In the genomic region with DNA sequence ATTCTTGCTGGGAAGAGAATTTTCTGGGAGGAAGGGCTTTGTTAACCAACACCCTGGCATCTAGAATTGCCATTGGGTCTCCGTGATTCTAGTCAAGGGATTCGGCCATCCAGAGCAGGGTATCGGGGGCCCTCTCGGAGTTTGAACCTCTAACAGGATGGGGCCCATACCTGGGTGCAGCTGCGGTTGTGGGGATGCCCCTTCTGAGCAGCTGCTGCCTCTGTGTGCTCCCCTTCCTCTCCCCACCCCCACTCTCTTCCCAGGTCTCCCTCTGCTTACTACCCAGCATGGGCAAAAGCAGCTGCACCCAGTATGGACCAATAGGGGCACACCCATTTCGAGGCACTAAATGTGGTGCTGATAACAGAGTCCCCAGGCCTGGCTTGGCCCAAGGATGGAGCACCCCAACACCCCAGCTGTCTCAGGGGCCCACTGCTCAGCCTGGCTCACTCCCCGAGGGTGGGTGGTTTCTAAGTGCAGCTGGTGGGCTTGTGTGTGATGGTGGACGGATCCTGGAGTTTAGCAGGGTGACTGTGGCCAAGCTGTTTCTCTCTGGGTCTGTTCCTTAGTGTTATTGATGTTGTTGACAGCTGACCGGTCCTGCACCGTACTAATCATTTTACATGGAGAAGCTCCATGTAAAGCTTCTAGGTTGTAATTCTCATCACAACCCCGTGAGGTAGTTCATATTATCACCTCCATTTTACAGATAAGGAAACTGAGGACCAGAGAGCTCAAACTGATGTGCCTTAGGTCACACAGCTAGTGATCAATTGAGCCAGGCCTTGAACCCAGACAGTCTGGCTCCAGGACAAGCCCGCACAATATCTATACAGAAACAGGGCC, we compare ENCODE assay signal across 17 cellular contexts. TPM values are rescaled to one million over a fixed set of nuclear protein-coding genes. Genes with fewer than 3 reads are reported as not detected.
A peak's percentile ranks its signal among the peaks of the same experiment; 100 is the strongest.
DNase-seq lines count a peak whose midpoint lies in the region; ATAC-seq, FAIRE-seq and TF ChIP-seq lines count a peak whose summit lies in the region.
"Had no signal": no experiment of that assay in that cellular context is flagged by ENCODE, and none has a peak within 500 bp of the region (broad histone marks: within the 10 kb centered on the region; RNA-seq: fewer than 3 reads in every experiment).

No MANE protein-coding gene starts in this region.

- FAIRE-seq in K562 (lab: Jason Lieb, UNC) = no peak
- FAIRE-seq: islet of Langerhans had no signal

- H3K4me1 ChIP-seq in K562 (replicated peaks in 1 of 2; ENCODE audit: control insufficient read depth in 2 of 2, insufficient read depth in 2 of 2, low read length in 2 of 2) (peaks cover 12 to 20% of the 10 kb centered on the region in 2 experiments), psoas muscle (peaks cover 55% of the 10 kb centered on the region), heart left ventricle (peaks cover 0 to 54% (median 31%) of the 10 kb centered on the region in 12 donors)

- H3K79me2 ChIP-seq in K562 (ENCODE audit: control insufficient read depth, insufficient read depth, low read length) = no peaks in the 10 kb centered on the region

- WGBS in K562 (ENCODE audit: insufficient coverage, low coverage, missing lambda C conversion rate) = 40% methylated on average over 12 of the region's 12 CpGs
- WGBS in psoas muscle, 3 donors = 91 to 94% (median 91%) methylated on average over 12 of the region's 12 CpGs
- 74 to 81% (median 77%) methylated on average over 11 to 12 of the region's 12 CpGs for WGBS in heart left ventricle, 4 donors

- H2AFZ ChIP-seq in K562 (ENCODE audit: low read depth, low read length) = no peak overlapping the region

- in situ Hi-C loops in K562 (cut with MboI) = loop anchor here (5.0 kb wide), 1 partner anchor 47 kb away; no protein-coding TSS in a partner anchor

- POLR2A ChIA-PET in K562 (lab: Yijun Ruan, JAX) (interaction anchor here (0.6 to 3.3 kb wide), 5 partner anchors 9 to 301 kb away, joined by 3 to 30 read pairs (median 8); a partner anchor contains a TSS), GM10248 (lab: Yijun Ruan, JAX) (no interaction called here)

- peak; percentile 36 to 48 for ATAC-seq in activated CD4-positive, CD25-positive, alpha-beta regulatory T cell treated with anti-CD3 and anti-CD28 coated beads, Interleukin-2, amount 50 U/mL, for 24 hours
- ATAC-seq in GM19023 (IDR thresholded peaks at IDR 0.05; ENCODE audit: unreplicated experiment) = peak; percentile 59
- no peak for ATAC-seq in K562
- ATAC-seq in psoas muscle = no peak
- no peak for ATAC-seq in heart left ventricle
- no peak for ATAC-seq in GM21529 (IDR thresholded peaks at IDR 0.05; ENCODE audit: unreplicated experiment)

- H3K27ac ChIP-seq in K562 (ENCODE audit: extremely low read depth, low read depth, low read length) (no peak overlapping the region), psoas muscle (peak overlapping the region; percentile 89), heart left ventricle (peak overlapping the region in 2 of 12 donors; percentile 41 to 69)
- H3K27ac ChIP-seq: 22Rv1, dorsolateral prefrontal cortex, testis had no signal

- CTCF ChIA-PET in K562 (lab: Yijun Ruan, JAX; ENCODE audit: low intra/inter-chr PET ratio) (no interaction called here), GM10248 (lab: Yijun Ruan, JAX) (interaction anchor here (0.9 to 2.3 kb wide), 5 partner anchors 9 to 104 kb away, joined by 3 to 13 read pairs (median 4); no protein-coding TSS in a partner anchor)

- H3K9me1 ChIP-seq in K562 (ENCODE audit: control insufficient read depth, insufficient read depth, low read length) = no peaks in the 10 kb centered on the region

- H3K9ac ChIP-seq in K562 (ENCODE audit: insufficient read depth in 1 of 2, low read depth in 2 of 2, low read length in 2 of 2) = no peak overlapping the region

- TF ChIP-seq CTCF in K562 (IDR thresholded peaks at IDR 0.05 in 2 of 3, conservative IDR thresholded peaks at IDR 0.05 in 1 of 3; ENCODE audit: insufficient read depth in 2 of 3, low read depth in 1 of 3, low read length in 3 of 3) (no peak), psoas muscle (IDR thresholded peaks at IDR 0.05) (no peak), GM10248 (IDR thresholded peaks at IDR 0.05; ENCODE audit: control extremely low read depth, extremely low read depth, low read depth, missing control alignments) (no peak), heart left ventricle (IDR thresholded peaks at IDR 0.05) (no peak)

- no peak overlapping the region for H3K4me2 ChIP-seq in K562 (ENCODE audit: insufficient read depth, low read length)

- TF ChIP-seq POLR2A in K562 (conservative IDR thresholded peaks at IDR 0.05) (no peak), heart left ventricle (IDR thresholded peaks at IDR 0.05) (no peak)

- no TSS peak for BruUV-seq in K562 (replicated peaks; lab: Mats Ljungman, UMichigan)

- no peak overlapping the region for H3K4me3 ChIP-seq in K562
- H3K4me3 ChIP-seq in psoas muscle = no peak overlapping the region
- H3K4me3 ChIP-seq in heart left ventricle = no peak overlapping the region
- H3K4me3 ChIP-seq: dorsolateral prefrontal cortex, testis had no signal

- H3K27me3 ChIP-seq in K562 (ENCODE audit: control insufficient read depth in 2 of 2, insufficient read depth in 2 of 2, low read length in 2 of 2) = 0 out of 5 replicates have a peak, but pooled peaks cover 0 to 8% of the 10 kb centered on the region in 2 experiments
- H3K27me3 ChIP-seq in psoas muscle (ENCODE audit: insufficient read depth in 3 of 3, low read length in 2 of 3) = no peaks in the 10 kb centered on the region
- no peaks in the 10 kb centered on the region for H3K27me3 ChIP-seq in heart left ventricle
- H3K27me3 ChIP-seq: dorsolateral prefrontal cortex, testis had no signal

- intact Hi-C loops in K562 (cut with micrococcal nuclease) = no loop called here
- intact Hi-C loops in psoas muscle (cut with DNase I) = loop anchor here (5.0 kb wide), 1 partner anchor 37 kb away; no protein-coding TSS in a partner anchor
- intact Hi-C loops in heart left ventricle (cut with DNase I) = loop anchor here in 2 of 10 donors (5.0 kb wide), 1 partner anchor 42 kb away; no protein-coding TSS in a partner anchor

- no peak for TF ChIP-seq EP300 in K562 (IDR thresholded peaks at IDR 0.05; ENCODE audit: low read length)

- no peaks in the 10 kb centered on the region for H3K9me3 ChIP-seq in K562 (replicated peaks; ENCODE audit: control insufficient read depth, insufficient read depth, low read depth, low read length)
- H3K9me3 ChIP-seq in psoas muscle = no peaks in the 10 kb centered on the region
- no peaks in the 10 kb centered on the region for H3K9me3 ChIP-seq in heart left ventricle
- H3K9me3 ChIP-seq: testis had no signal

- no peak for DNase-seq in activated CD4-positive, CD25-positive, alpha-beta regulatory T cell (lab: John Stamatoyannopoulos, UW)
- DNase-seq in K562 (ENCODE audit: extremely low read depth in 1 of 4, low spot score in 3 of 4) = no peak
- peak in 1 of 2 donors; percentile 21 for DNase-seq in psoas muscle
- no peak for DNase-seq in GM10248 (ENCODE audit: extremely low spot score)
- no peak for DNase-seq in heart left ventricle
- DNase-seq: activated CD4-positive, alpha-beta T cell treated with anti-CD3 and anti-CD28 coated beads for 4 hours; activated gamma-delta T cell treated with Interleukin-2 at 50 U/mL for 16 hours; DMS79; NCI-H1930; NCI-H446 treated with DMSO at 0.1 percent for 48 hours; testis had no signal

- no peaks in the 10 kb centered on the region for H4K20me1 ChIP-seq in K562 (replicated peaks; ENCODE audit: control insufficient read depth, insufficient read depth, low read length)

- no peaks in the 10 kb centered on the region for H3K36me3 ChIP-seq in K562 (ENCODE audit: control insufficient read depth, insufficient read depth, low read length)
- H3K36me3 ChIP-seq in psoas muscle (ENCODE audit: insufficient read depth in 1 of 2, low read depth in 1 of 2) = no peaks in the 10 kb centered on the region
- no peaks in the 10 kb centered on the region for H3K36me3 ChIP-seq in heart left ventricle

- TF ChIP-seq RAD21 in K562 (CRISPR knock-in tag; conservative IDR thresholded peaks at IDR 0.05 in 1 of 2, IDR thresholded peaks at IDR 0.05 in 1 of 2) = no peak

RNA-seq across cellular contexts. Expression of a gene that starts 13.2 kb away (rescaled TPM):
- total RNA-seq in K562 (2011; cell fraction: chromatin; rRNA removed; ENCODE audit: low replicate concordance) = 83.2 and 85.7 TPM in 2 replicates
- 15.8 and 19.9 TPM in 2 replicates for total RNA-seq in K562 (2011; cell fraction: nucleolus; rRNA removed)
- total RNA-seq in K562 (2011; cell fraction: nucleoplasm; rRNA removed) = 25.1 and 27.5 TPM in 2 replicates
- total RNA-seq in K562 (2014; rRNA removed) (9.0 and 9.5 TPM in 2 replicates), K562 (2014; rRNA removed; fragmentation: Illumina TruSeq; extraction: Trizol) (16.0 and 18.7 TPM in 2 replicates), K562 (2015; rRNA removed; fragmentation: Illumina TruSeq; extraction: Trizol) (13.0 and 13.6 TPM in 2 replicates), K562 (2021) (14.7 TPM in 2 replicates), psoas muscle (10 to 100 TPM; 50.9 to 79.8 (median 56.8) TPM), heart left ventricle (10 to 100 TPM; 57.3 to 78.4 (median 74.3) TPM)
- polyA plus RNA-seq in K562 (2011; rRNA removed) (17.4 and 17.9 TPM in 2 replicates), K562 (2014; fragmentation: Illumina TruSeq; extraction: Trizol) (11.8 and 13.0 TPM in 2 replicates), K562 (2014; fragmentation: Nextera tagmentation; extraction: Ambion mirVana) (1 to 10 TPM; 3.5 to 4.2 TPM), K562 (2014; rRNA removed) (10.1 and 11.9 TPM in 2 replicates), psoas muscle (10 to 100 TPM in 2 of 3 donors, 1 to 10 TPM in 1; 8.7 to 53.3 (median 20.8) TPM), heart left ventricle (10 to 100 TPM; 20.0 to 32.7 TPM)
- 6.1 and 8.0 TPM in 2 replicates for polyA plus RNA-seq in K562 (2011; cell fraction: cytosol; rRNA removed)
- polyA plus RNA-seq in K562 (2011; cell fraction: nucleus; rRNA removed) = 14.6 and 18.0 TPM in 2 replicates
- polyA plus RNA-seq in K562 (2012) = 7.9 and 12.6 TPM in 2 replicates
- polyA minus RNA-seq in K562 (2011; rRNA and poly(A)+ RNA removed) = 26.5 and 30.1 TPM in 2 replicates
- 7.4 and 10.6 TPM in 2 replicates for polyA minus RNA-seq in K562 (2011; cell fraction: cytosol; rRNA and poly(A)+ RNA removed)
- 15.9 and 24.1 TPM in 2 replicates for polyA minus RNA-seq in K562 (2011; cell fraction: nucleus; rRNA and poly(A)+ RNA removed)

RNA-seq across cellular contexts. Expression of a gene that starts 53.4 kb away (rescaled TPM):
- total RNA-seq in K562 (2011; cell fraction: chromatin; rRNA removed; ENCODE audit: low replicate concordance) = 9.9 and 18.6 TPM in 2 replicates
- 25.1 and 30.5 TPM in 2 replicates for total RNA-seq in K562 (2011; cell fraction: nucleolus; rRNA removed)
- total RNA-seq in K562 (2011; cell fraction: nucleoplasm; rRNA removed) = 18.3 and 23.1 TPM in 2 replicates
- total RNA-seq in K562 (2014; rRNA removed) = 31.6 and 38.3 TPM in 2 replicates
- 10.0 and 11.2 TPM in 2 replicates for total RNA-seq in K562 (2014; rRNA removed; fragmentation: Illumina TruSeq; extraction: Trizol)
- 10.5 and 10.8 TPM in 2 replicates for total RNA-seq in K562 (2015; rRNA removed; fragmentation: Illumina TruSeq; extraction: Trizol)
- 29.4 and 31.1 TPM in 2 replicates for total RNA-seq in K562 (2021)
- polyA plus RNA-seq in K562 (2011; rRNA removed) = 21.0 and 25.5 TPM in 2 replicates
- 27.6 and 61.0 TPM in 2 replicates for polyA plus RNA-seq in K562 (2011; cell fraction: cytosol; rRNA removed)
- 14.4 and 23.7 TPM in 2 replicates for polyA plus RNA-seq in K562 (2011; cell fraction: nucleus; rRNA removed)
- polyA plus RNA-seq in K562 (2012) = 20.7 and 24.2 TPM in 2 replicates
- polyA plus RNA-seq in K562 (2014; fragmentation: Illumina TruSeq; extraction: Trizol) = 10.3 and 15.0 TPM in 2 replicates
- 1 to 10 TPM; 3.1 to 3.9 TPM for polyA plus RNA-seq in K562 (2014; fragmentation: Nextera tagmentation; extraction: Ambion mirVana)
- polyA plus RNA-seq in K562 (2014; rRNA removed) = 30.9 and 37.3 TPM in 2 replicates
- 5.4 and 8.9 TPM in 2 replicates for polyA minus RNA-seq in K562 (2011; rRNA and poly(A)+ RNA removed)
- 9.5 and 11.1 TPM in 2 replicates for polyA minus RNA-seq in K562 (2011; cell fraction: cytosol; rRNA and poly(A)+ RNA removed)
- polyA minus RNA-seq in K562 (2011; cell fraction: nucleus; rRNA and poly(A)+ RNA removed) = 10.4 and 14.2 TPM in 2 replicates
- total RNA-seq in psoas muscle = 10 to 100 TPM in 3 of 4 donors, 1 to 10 TPM in 1; 9.3 to 15.0 (median 14.2) TPM
- polyA plus RNA-seq in psoas muscle = 10 to 100 TPM in 1 of 3 donors, 1 to 10 TPM in 2; 7.6 to 13.8 (median 9.7) TPM
- total RNA-seq in heart left ventricle = 10 to 100 TPM in 1 of 9 donors, 1 to 10 TPM in 8; 5.8 to 14.1 (median 7.8) TPM
- polyA plus RNA-seq in heart left ventricle = 1 to 10 TPM; 4.4 to 6.3 TPM

RNA-seq across cellular contexts. Expression of a gene that starts 59.7 kb away (rescaled TPM):
- 23.4 and 45.9 TPM in 2 replicates for total RNA-seq in K562 (2011; cell fraction: chromatin; rRNA removed; ENCODE audit: low replicate concordance)
- 16.5 and 18.4 TPM in 2 replicates for total RNA-seq in K562 (2011; cell fraction: nucleolus; rRNA removed)
- 26.7 and 33.1 TPM in 2 replicates for total RNA-seq in K562 (2011; cell fraction: nucleoplasm; rRNA removed)
- total RNA-seq in K562 (2014; rRNA removed) = 74.2 and 78.8 TPM in 2 replicates
- 85.7 and 86.2 TPM in 2 replicates for total RNA-seq in K562 (2014; rRNA removed; fragmentation: Illumina TruSeq; extraction: Trizol)
- 83.3 and 90.6 TPM in 2 replicates for total RNA-seq in K562 (2015; rRNA removed; fragmentation: Illumina TruSeq; extraction: Trizol)
- total RNA-seq in K562 (2021) = 51.3 and 53.6 TPM in 2 replicates
- 59.5 and 83.8 TPM in 2 replicates for polyA plus RNA-seq in K562 (2011; rRNA removed)
- polyA plus RNA-seq in K562 (2011; cell fraction: cytosol; rRNA removed) = 19.4 and 37.0 TPM in 2 replicates
- polyA plus RNA-seq in K562 (2011; cell fraction: nucleus; rRNA removed) = 37.8 and 48.5 TPM in 2 replicates
- polyA plus RNA-seq in K562 (2012) = 49.1 and 74.0 TPM in 2 replicates
- polyA plus RNA-seq in K562 (2014; fragmentation: Illumina TruSeq; extraction: Trizol) = 74.8 and 87.6 TPM in 2 replicates
- 10 to 100 TPM; 37.6 to 48.1 TPM for polyA plus RNA-seq in K562 (2014; fragmentation: Nextera tagmentation; extraction: Ambion mirVana)
- 104 and 111 TPM in 2 replicates for polyA plus RNA-seq in K562 (2014; rRNA removed)
- polyA minus RNA-seq in K562 (2011; rRNA and poly(A)+ RNA removed) = 46.9 and 49.6 TPM in 2 replicates
- polyA minus RNA-seq in K562 (2011; cell fraction: cytosol; rRNA and poly(A)+ RNA removed) = 10.4 and 17.8 TPM in 2 replicates
- 13.7 and 31.7 TPM in 2 replicates for polyA minus RNA-seq in K562 (2011; cell fraction: nucleus; rRNA and poly(A)+ RNA removed)
- 10 to 100 TPM; 30.0 to 39.1 (median 32.4) TPM for total RNA-seq in psoas muscle
- 10 to 100 TPM; 40.5 to 79.0 (median 48.5) TPM for polyA plus RNA-seq in psoas muscle
- 10 to 100 TPM; 38.2 to 50.7 (median 41.3) TPM for total RNA-seq in heart left ventricle
- polyA plus RNA-seq in heart left ventricle = 10 to 100 TPM; 69.9 to 77.2 TPM

Comparison
In these comparisons a context has a peak if more than half of its experiments do, and no peak if none do; other contexts are left out.
1. ATAC-seq: peak in activated CD4-positive, CD25-positive, alpha-beta regulatory T cell treated with anti-CD3 and anti-CD28 coated beads, Interleukin-2, amount 50 U/mL, for 24 hours (2 of 2) and GM19023 (single experiment); none in K562 (single experiment), psoas muscle (0 of 4), heart left ventricle (0 of 4) and GM21529 (single experiment).